ENCODE assay signal across 8 cellular contexts in genomic region chr1:173867753-173868265, GRCh38. TPM values are rescaled to one million over a fixed set of nuclear protein-coding genes. Genes with fewer than 3 reads are reported as not detected.
DNase-seq lines count a peak whose midpoint lies in the region; ATAC-seq and TF ChIP-seq lines count a peak whose summit lies in the region.

Gene GAS5, minus strand, starts transcription at chr1:173867989.

- TF ChIP-seq CTCF in GM13977 (IDR thresholded peaks at IDR 0.05; ENCODE audit: extremely low read depth, insufficient read depth, missing control alignments) (no peak), ascending aorta (IDR thresholded peaks at IDR 0.05) (no peak), right atrium auricular region (IDR thresholded peaks at IDR 0.05) (no peak), uterus (IDR thresholded peaks at IDR 0.05) (no peak)

- in situ Hi-C loops in GM13977 (cut with MboI; ENCODE audit: low pct_unique_long_range_greater_than_20kb, low sequenced_read_pairs, unreplicated experiment): no loop called here

- DNase-seq in GM13977 (ENCODE audit: low spot score) (peak; percentile 93), NCI-H1694 treated with DMSO at 0.1 percent for 48 hours (lab: John Stamatoyannopoulos, UW) (peak; percentile 97), T-helper 17 cell (peak; percentile 95 to 99 (median 96)), ascending aorta (ENCODE audit: low spot score in 2 of 2) (peak; percentile 99 to 100), right atrium auricular region (ENCODE audit: low spot score) (peak; percentile 99), pulmonary artery endothelial cell (ENCODE audit: low read depth, low spot score) (peak; percentile 99), uterus (peak; percentile 98 to 99)

- peak within 1 kb of the TSS; percentile 92 for H3K27ac Mint-ChIP-seq in T-helper 17 cell

- H3K36me3 ChIP-seq in ascending aorta: peaks cover 26 to 53% of the 10 kb centered on the region in 2 donors
- peaks cover 43% of the 10 kb centered on the region for H3K36me3 ChIP-seq in right atrium auricular region
- H3K36me3 ChIP-seq in uterus: no peaks in the 10 kb centered on the region

- H3K27me3 ChIP-seq in ascending aorta (no peaks in the 10 kb centered on the region), right atrium auricular region (no peaks in the 10 kb centered on the region), uterus (no peaks in the 10 kb centered on the region)

- H3K4me3 Mint-ChIP-seq in T-helper 17 cell: peak within 1 kb of the TSS; percentile 91

- ATAC-seq in HG02870 (IDR thresholded peaks at IDR 0.05; ENCODE audit: unreplicated experiment) (peak; percentile 70), T-helper 17 cell (peak; percentile 84)

- peak within 1 kb of the TSS; percentile 85 to 97 for H3K4me3 ChIP-seq in ascending aorta
- H3K4me3 ChIP-seq in right atrium auricular region: peak within 1 kb of the TSS; percentile 67 to 93
- peak within 1 kb of the TSS; percentile 65 to 74 for H3K4me3 ChIP-seq in uterus

- no peaks in the 10 kb centered on the region for H3K27me3 Mint-ChIP-seq in T-helper 17 cell

- TF ChIP-seq POLR2A in uterus (IDR thresholded peaks at IDR 0.05): peak; percentile 86 to 98

- intact Hi-C loops in ascending aorta (cut with DNase I): loop anchor here (1.0 to 10.0 kb wide), 9 partner anchors 44 to 1336 kb away; partner anchors contain the start of genes CACYBP, CENPL, DARS2 and KIAA0040
- intact Hi-C loops in uterus (cut with DNase I; ENCODE audit: low total_unique reads): loop anchor here (5.0 kb wide), 1 partner anchor 154 kb away; the partner anchor contains the start of gene RC3H1

- H3K36me3 Mint-ChIP-seq in T-helper 17 cell (ENCODE audit: low read depth): peaks cover 10% of the 10 kb centered on the region

- H3K9me3 ChIP-seq in T-helper 17 cell (ENCODE audit: control insufficient read depth, low read length, poor library complexity, severe bottlenecking): no peaks in the 10 kb centered on the region
- H3K9me3 ChIP-seq in ascending aorta: no peaks in the 10 kb centered on the region
- H3K9me3 ChIP-seq in right atrium auricular region: no peaks in the 10 kb centered on the region
- no peaks in the 10 kb centered on the region for H3K9me3 ChIP-seq in uterus

- H3K27ac ChIP-seq in ascending aorta: peak within 1 kb of the TSS; percentile 93 to 99
- peak within 1 kb of the TSS; percentile 95 to 98 for H3K27ac ChIP-seq in right atrium auricular region
- peak within 1 kb of the TSS; percentile 87 to 92 for H3K27ac ChIP-seq in uterus

- H3K4me1 Mint-ChIP-seq in T-helper 17 cell: peaks cover 58% of the 10 kb centered on the region

- peaks cover 4 to 10% of the 10 kb centered on the region in 2 donors for H3K4me1 ChIP-seq in ascending aorta
- peaks cover 0 to 62% of the 10 kb centered on the region in 2 donors for H3K4me1 ChIP-seq in right atrium auricular region
- no peaks in the 10 kb centered on the region for H3K4me1 ChIP-seq in uterus

RNA-seq across cellular contexts. Expression of gene GAS5, which starts in this region (rescaled TPM):
- total RNA-seq in T-helper 17 cell (100 to 1,000 TPM; 604 to 736 TPM), ascending aorta (149 TPM), right atrium auricular region (100 to 1,000 TPM in 1 of 2 donors, 10 to 100 TPM in 1; 74.6 to 115 TPM), pulmonary artery endothelial cell (244 and 416 TPM in 2 replicates), uterus (1,000 to 10,000 TPM in 2 of 4 donors, 100 to 1,000 TPM in 2; 566 to 2,222 (median 828) TPM)

Comparison
In these comparisons a context has a peak if more than half of its experiments do, and no peak if none do; other contexts are left out.
1. Peak in every context shown above with its lines: DNase-seq, ATAC-seq, H3K4me3 ChIP-seq and H3K27ac ChIP-seq.